In genomic region chr16:55144656-55145055, GRCh38 we compare ENCODE assay signal across 14 cellular contexts.
"Had no signal": no experiment of that assay in that cellular context is flagged by ENCODE, and none has a peak within 500 bp of the region (broad histone marks: within the 10 kb centered on the region; RNA-seq: fewer than 3 reads in every experiment).

No MANE protein-coding gene starts in this region.

- H3K36me3 Mint-ChIP-seq: immature natural killer cell; naive thymus-derived CD8-positive, alpha-beta T cell had no signal

- H3K27ac ChIP-seq: coronary artery, left ventricle myocardium inferior, lower lobe of right lung, neutrophil had no signal

- H3K4me3 ChIP-seq: coronary artery, left ventricle myocardium inferior, lower lobe of right lung, skin epidermis had no signal

- H3K4me1 ChIP-seq: left ventricle myocardium inferior, lower lobe of right lung had no signal

- ATAC-seq: lower lobe of right lung; naive thymus-derived CD8-positive, alpha-beta T cell; sciatic nerve had no signal

- H3K4me1 Mint-ChIP-seq: immature natural killer cell; naive thymus-derived CD8-positive, alpha-beta T cell had no signal

- H3K27ac Mint-ChIP-seq: immature natural killer cell; naive thymus-derived CD8-positive, alpha-beta T cell had no signal

- H3K27me3 ChIP-seq: neutrophil had no signal

- DNase-seq: effector CD4-positive, alpha-beta T cell; immature natural killer cell; left ventricle myocardium inferior; lower lobe of right lung; mesendoderm; naive thymus-derived CD8-positive, alpha-beta T cell; posterior cingulate gyrus; stimulated activated CD4-positive, alpha-beta T cell treated with anti-CD3 and anti-CD28 coated beads, Interleukin-2, amount 100 ng/mL, for 48 hours; stimulated activated naive CD4-positive, alpha-beta T cell treated with Interleukin-2 at 50 U/mL for 16 hours; trophoblast cell had no signal

- H3K36me3 ChIP-seq: left ventricle myocardium inferior, lower lobe of right lung, neutrophil had no signal

- H3K9me3 Mint-ChIP-seq: immature natural killer cell; naive thymus-derived CD8-positive, alpha-beta T cell had no signal

- H3K9me3 ChIP-seq: left ventricle myocardium inferior, lower lobe of right lung, neutrophil had no signal

- H3K4me3 Mint-ChIP-seq: immature natural killer cell; naive thymus-derived CD8-positive, alpha-beta T cell had no signal
